ENCODE assay signal across 22 cellular contexts in genomic region chr1:158076461-158076860, GRCh38.
A peak's percentile ranks its signal among the peaks of the same experiment; 100 is the strongest.
DNase-seq lines count a peak whose midpoint lies in the region; ATAC-seq and TF ChIP-seq lines count a peak whose summit lies in the region.
"Had no signal": no experiment of that assay in that cellular context is flagged by ENCODE, and none has a peak within 500 bp of the region (broad histone marks: within the 10 kb centered on the region; RNA-seq: fewer than 3 reads in every experiment).

No MANE protein-coding gene starts in this region.

- H3K27ac ChIP-seq in BLaER1 (no peak overlapping the region), RWPE1 (peak overlapping the region; percentile 22), endodermal cell (ENCODE audit: low read depth, low read length) (peak overlapping the region; percentile 68)
- H3K27ac ChIP-seq: Peyer's patch had no signal

- CTCF ChIA-PET in RWPE1 (lab: Yijun Ruan, JAX) = interaction anchor here (0.8 kb wide), 2 partner anchors 84 to 107 kb away, joined by 4 read pairs; no protein-coding TSS in a partner anchor

- 90% methylated on average over 6 of the region's 6 CpGs; no CpG with 5 or more reads in 1 of the 2 experiments for WGBS in endodermal cell (ENCODE audit: insufficient coverage in 1 of 2, insufficient read length in 1 of 2), 2 experiments

- H3K4me1 Mint-ChIP-seq in endodermal cell (peaks cover 27% of the 10 kb centered on the region), nephron (peaks cover 27% of the 10 kb centered on the region)
- H3K4me1 Mint-ChIP-seq in activated T-helper 17 cell treated with anti-CD3 and anti-CD28 coated beads, Interleukin-2, amount 50 U/mL, for 72 hours = no peaks in the 10 kb centered on the region

- no peak overlapping the region for H3K27ac Mint-ChIP-seq in endodermal cell
- peak overlapping the region; percentile 53 to 73 (median 67) for H3K27ac Mint-ChIP-seq in nephron
- H3K27ac Mint-ChIP-seq in activated T-helper 17 cell treated with anti-CD3 and anti-CD28 coated beads, Interleukin-2, amount 50 U/mL, for 72 hours = no peak overlapping the region
- H3K27ac Mint-ChIP-seq: CD8-positive, alpha-beta T cell; IgD-negative memory B cell had no signal

- H3K4me3 Mint-ChIP-seq in endodermal cell = no peak overlapping the region
- no peak overlapping the region for H3K4me3 Mint-ChIP-seq in nephron
- H3K4me3 Mint-ChIP-seq in activated T-helper 17 cell treated with anti-CD3 and anti-CD28 coated beads, Interleukin-2, amount 50 U/mL, for 72 hours = no peak overlapping the region
- H3K4me3 Mint-ChIP-seq: CD8-positive, alpha-beta T cell; IgD-negative memory B cell had no signal

- H4K20me1 ChIP-seq in BLaER1 = peaks cover 25% of the 10 kb centered on the region; the same call in 1 of the 2 replicates

- TF ChIP-seq CTCF in RWPE1 (conservative IDR thresholded peaks at IDR 0.05; ENCODE audit: low read depth) (no peak), endodermal cell (conservative IDR thresholded peaks at IDR 0.05) (no peak), nephron (IDR thresholded peaks at IDR 0.05; ENCODE audit: unreplicated experiment in 3 of 3) (no peak)

- H3K4me3 ChIP-seq in BLaER1 (no peak overlapping the region), endodermal cell (ENCODE audit: low read length) (no peak overlapping the region)
- H3K4me3 ChIP-seq: MG63, Peyer's patch had no signal

- ATAC-seq in HG03354 (IDR thresholded peaks at IDR 0.05; ENCODE audit: poor library complexity, severe bottlenecking, unreplicated experiment) = no peak
- ATAC-seq in HG03521 (IDR thresholded peaks at IDR 0.05; ENCODE audit: unreplicated experiment) = no peak
- no peak for ATAC-seq in activated T-helper 17 cell treated with anti-CD3 and anti-CD28 coated beads, Interleukin-2, amount 50 U/mL, for 72 hours (replicated peaks)
- ATAC-seq: CD8-positive, alpha-beta T cell; SK-N-SH treated with all-trans-retinoic acid at 6 μM for 48 hours had no signal

- H3K4me2 ChIP-seq in BLaER1 = peak overlapping the region; percentile 48

- H3K27me3 Mint-ChIP-seq in endodermal cell (ENCODE audit: insufficient read depth) (no peaks in the 10 kb centered on the region), nephron (ENCODE audit: low read depth) (no peaks in the 10 kb centered on the region)
- peaks cover 12% of the 10 kb centered on the region for H3K27me3 Mint-ChIP-seq in activated T-helper 17 cell treated with anti-CD3 and anti-CD28 coated beads, Interleukin-2, amount 50 U/mL, for 72 hours

- H3K9me3 ChIP-seq in BLaER1 (no peaks in the 10 kb centered on the region), endodermal cell (ENCODE audit: control insufficient read depth, low read length) (no peaks in the 10 kb centered on the region)
- H3K9me3 ChIP-seq: MG63, Peyer's patch had no signal

- H3K4me1 ChIP-seq in BLaER1 (peaks cover 34% of the 10 kb centered on the region), endodermal cell (ENCODE audit: control insufficient read depth, insufficient read depth, low read length) (no peaks in the 10 kb centered on the region)
- H3K4me1 ChIP-seq: Peyer's patch had no signal

- H3K9ac ChIP-seq in BLaER1 (no peak overlapping the region), endodermal cell (ENCODE audit: extremely low read depth, low read length, poor library complexity, severe bottlenecking) (no peak overlapping the region)

- no peaks in the 10 kb centered on the region for H3K9me3 Mint-ChIP-seq in endodermal cell
- no peaks in the 10 kb centered on the region for H3K9me3 Mint-ChIP-seq in nephron
- H3K9me3 Mint-ChIP-seq in activated T-helper 17 cell treated with anti-CD3 and anti-CD28 coated beads, Interleukin-2, amount 50 U/mL, for 72 hours = no peaks in the 10 kb centered on the region
- H3K9me3 Mint-ChIP-seq: CD8-positive, alpha-beta T cell; IgD-negative memory B cell had no signal

- H3K27me3 ChIP-seq in BLaER1 = no peaks in the 10 kb centered on the region
- H3K27me3 ChIP-seq in endodermal cell (ENCODE audit: control insufficient read depth, insufficient read depth, low read length, poor library complexity, severe bottlenecking) = no peaks in the 10 kb centered on the region
- H3K27me3 ChIP-seq: MG63, Peyer's patch had no signal

- H3K36me3 ChIP-seq in BLaER1 (peaks cover 24% of the 10 kb centered on the region), endodermal cell (ENCODE audit: control insufficient read depth, insufficient read depth, low read length) (no peaks in the 10 kb centered on the region)

- H3K36me3 Mint-ChIP-seq in endodermal cell (ENCODE audit: low read depth) (peaks cover 5% of the 10 kb centered on the region), nephron (ENCODE audit: low read depth) (peaks cover 54% of the 10 kb centered on the region)
- H3K36me3 Mint-ChIP-seq in activated T-helper 17 cell treated with anti-CD3 and anti-CD28 coated beads, Interleukin-2, amount 50 U/mL, for 72 hours (ENCODE audit: low read depth) = no peaks in the 10 kb centered on the region
- H3K36me3 Mint-ChIP-seq: CD8-positive, alpha-beta T cell had no signal

- POLR2A ChIA-PET in RWPE1 (lab: Yijun Ruan, JAX; ENCODE audit: low non-redundant PET) = no interaction called here

- no peak for DNase-seq in RWPE1 (ENCODE audit: low spot score)
- no peak for DNase-seq in endodermal cell
- no peak for DNase-seq in hippocampal formation (lab: John Stamatoyannopoulos, UW)
- DNase-seq: Calu3; CD8-positive, alpha-beta T cell; DMS53; GOT3; Karpas-422; MG63; NCI-H1048; NCI-H1436; NCI-H2029 treated with DMSO at 0.1 percent for 48 hours; NCI-H2171; Peyer's patch; SHP77 had no signal

Comparison
In these comparisons a context has a peak if more than half of its experiments do, and no peak if none do; other contexts are left out.
1. H3K27ac Mint-ChIP-seq: peak in nephron (3 of 3); none in endodermal cell (single experiment) and activated T-helper 17 cell treated with anti-CD3 and anti-CD28 coated beads, Interleukin-2, amount 50 U/mL, for 72 hours (single experiment).